Comparison of ENCODE assay signal across 20 cellular contexts in the genomic region with DNA sequence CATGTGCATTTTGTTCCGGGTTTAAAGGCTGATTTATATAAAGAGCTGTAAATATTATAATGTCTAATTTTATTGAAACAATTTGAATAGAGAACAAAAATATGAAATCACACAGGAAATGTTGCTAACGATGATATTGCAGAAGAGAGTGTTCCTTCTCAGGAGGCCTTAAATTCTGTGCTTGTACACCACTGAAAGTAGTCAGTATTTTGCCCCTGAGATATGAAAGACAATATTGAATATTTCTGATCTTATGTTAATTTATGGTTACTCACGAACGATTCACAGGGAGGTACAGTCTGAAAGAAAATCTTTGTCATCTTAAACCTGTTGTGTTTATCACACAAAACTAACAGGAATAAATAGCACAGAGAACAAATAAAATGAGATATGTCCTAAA.
"Had no signal": no experiment of that assay in that cellular context is flagged by ENCODE, and none has a peak within 500 bp of the region (broad histone marks: within the 10 kb centered on the region; RNA-seq: fewer than 3 reads in every experiment).

No MANE protein-coding gene starts in this region.

- H3K4me3 Mint-ChIP-seq: endodermal cell; natural killer cell; neural crest cell; stimulated activated effector memory CD8-positive, alpha-beta T cell treated with anti-CD3 and anti-CD28 coated beads, Interleukin-12 subunit alpha, Interleukin-12 subunit beta, amount 100 ng/mL, for 72 hours; type B pancreatic cell had no signal

- FAIRE-seq: endothelial cell of umbilical vein, urothelium cell line had no signal

- H3K4me1 ChIP-seq: colonic mucosa, heart left ventricle, suprapubic skin had no signal

- DNase-seq: colonic mucosa; effector CD4-positive, alpha-beta T cell; endodermal cell; heart left ventricle; islet precursor cell; mammary epithelial cell; natural killer cell; nucleus accumbens; ovary; right cardiac atrium; stimulated activated CD4-positive, alpha-beta T cell treated with anti-CD3 and anti-CD28 coated beads, Interleukin-4, amount 100 ng/mL, for 1 hour; stimulated activated CD8-positive, alpha-beta memory T cell treated with anti-CD3 and anti-CD28 coated beads, Interleukin-4, amount 100 ng/mL, for 48 hours; stimulated activated naive CD8-positive, alpha-beta T cell treated with anti-CD3 and anti-CD28 coated beads, Interleukin-15, Interleukin-2, amounts not matched to agents 100 U/mL and 50 U/mL, for 24 hours; thyroid gland had no signal

- H3K4me3 ChIP-seq: colonic mucosa, heart left ventricle, ovary, suprapubic skin, thyroid gland had no signal

- H3K27me3 Mint-ChIP-seq: type B pancreatic cell had no signal

- H3K36me3 Mint-ChIP-seq: natural killer cell; stimulated activated effector memory CD8-positive, alpha-beta T cell treated with anti-CD3 and anti-CD28 coated beads, Interleukin-12 subunit alpha, Interleukin-12 subunit beta, amount 100 ng/mL, for 72 hours; type B pancreatic cell had no signal

- H3K27ac ChIP-seq: colonic mucosa, heart left ventricle, ovary, suprapubic skin, thyroid gland had no signal

- H3K27ac Mint-ChIP-seq: endodermal cell; natural killer cell; stimulated activated effector memory CD8-positive, alpha-beta T cell treated with anti-CD3 and anti-CD28 coated beads, Interleukin-12 subunit alpha, Interleukin-12 subunit beta, amount 100 ng/mL, for 72 hours; type B pancreatic cell had no signal

- H3K9me3 Mint-ChIP-seq: endodermal cell; neural crest cell; stimulated activated effector memory CD8-positive, alpha-beta T cell treated with anti-CD3 and anti-CD28 coated beads, Interleukin-12 subunit alpha, Interleukin-12 subunit beta, amount 100 ng/mL, for 72 hours; type B pancreatic cell had no signal

- H3K4me1 Mint-ChIP-seq: natural killer cell; stimulated activated effector memory CD8-positive, alpha-beta T cell treated with anti-CD3 and anti-CD28 coated beads, Interleukin-12 subunit alpha, Interleukin-12 subunit beta, amount 100 ng/mL, for 72 hours had no signal

- H3K36me3 ChIP-seq: colonic mucosa, heart left ventricle, ovary, suprapubic skin, thyroid gland had no signal

- H3K9me3 ChIP-seq: colonic mucosa, heart left ventricle, ovary, suprapubic skin, thyroid gland had no signal

- H3K27me3 ChIP-seq: colonic mucosa, heart left ventricle, ovary, suprapubic skin, thyroid gland had no signal
